Comparison of ENCODE assay signal across 19 cellular contexts in the genomic region with DNA sequence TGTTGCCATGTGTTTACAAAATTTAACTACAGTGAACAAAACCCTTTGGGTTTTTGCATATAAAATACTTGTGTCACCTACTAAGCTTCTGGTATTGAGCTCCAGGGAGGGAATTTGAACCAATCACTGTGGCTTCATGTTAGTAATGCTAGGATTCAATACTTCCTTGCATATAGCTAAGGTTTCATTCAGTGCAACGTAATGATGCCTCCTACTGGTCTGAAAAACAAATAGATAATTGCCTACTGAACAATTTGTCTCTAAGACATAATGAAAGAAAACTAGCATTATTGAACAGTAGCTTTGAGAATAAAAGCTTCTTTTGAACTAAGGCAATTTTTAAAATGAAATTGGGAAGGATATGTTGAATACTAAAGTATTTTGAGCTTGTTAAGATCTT.
DNase-seq lines count a peak whose midpoint lies in the region; ATAC-seq and TF ChIP-seq lines count a peak whose summit lies in the region.
"Had no signal": no experiment of that assay in that cellular context is flagged by ENCODE, and none has a peak within 500 bp of the region (broad histone marks: within the 10 kb centered on the region; RNA-seq: fewer than 3 reads in every experiment).

No MANE protein-coding gene starts in this region.

- no TSS peak for BruUV-seq in Panc1 (replicated peaks; lab: Mats Ljungman, UMichigan)

- no peak overlapping the region for H4K91ac ChIP-seq in H9 (ENCODE audit: insufficient read length, low read depth, low read length)

- no peak overlapping the region for H3K9ac ChIP-seq in H9 (ENCODE audit: extremely low read depth, insufficient read length, low read length)
- H3K9ac ChIP-seq: GM23248, parathyroid adenoma had no signal

- in situ Hi-C loops in Panc1 (cut with HindIII; ENCODE audit: low pct_unique_long_range_greater_than_20kb, low sequenced_read_pairs) = no loop called here

- CTCF ChIA-PET in Panc1 (lab: Charles Lee) = no interaction called here

- no peak overlapping the region for H2BK20ac ChIP-seq in H9 (ENCODE audit: low read depth, low read length, poor library complexity, severe bottlenecking)

- no peak overlapping the region for H3K4me3 Mint-ChIP-seq in H9
- H3K4me3 Mint-ChIP-seq: CD4-positive, CD25-positive, alpha-beta regulatory T cell; effector memory CD8-positive, alpha-beta T cell; stimulated activated naive B cell treated with anti-CD40 and anti-IgM and Interleukin-4, amounts not matched to agents 10 μg/mL and 1 μg/mL and 100 μg/mL, for 72 hours had no signal

- H3K14ac ChIP-seq in H9 (ENCODE audit: insufficient read depth, low read length) = no peak overlapping the region

- no peak overlapping the region for H2AFZ ChIP-seq in H9 (ENCODE audit: low read length)
- H2AFZ ChIP-seq: GM23248, parathyroid adenoma had no signal

- H3K56ac ChIP-seq in H9 (ENCODE audit: insufficient read length, low read depth, low read length) = no peak overlapping the region

- no peak overlapping the region for H3K27ac ChIP-seq in C4-2B
- H3K27ac ChIP-seq in H9 (ENCODE audit: insufficient read length, low read depth, low read length) = no peak overlapping the region
- no peak overlapping the region for H3K27ac ChIP-seq in Panc1 (ENCODE audit: low read length)
- H3K27ac ChIP-seq in effector memory CD4-positive, alpha-beta T cell (ENCODE audit: insufficient read depth, low read length, poor library complexity, severe bottlenecking) = no peak overlapping the region
- no peak overlapping the region for H3K27ac ChIP-seq in tibial artery
- H3K27ac ChIP-seq: ascending aorta, GM23248, lower lobe of right lung, parathyroid adenoma had no signal

- H3K27ac Mint-ChIP-seq in H9 = no peak overlapping the region
- H3K27ac Mint-ChIP-seq: effector memory CD8-positive, alpha-beta T cell; stimulated activated naive B cell treated with anti-CD40 and anti-IgM and Interleukin-4, amounts not matched to agents 10 μg/mL and 1 μg/mL and 100 μg/mL, for 72 hours had no signal

- H3K4me1 ChIP-seq in H9 (ENCODE audit: insufficient read depth, low read length) (no peaks in the 10 kb centered on the region), Panc1 (ENCODE audit: control insufficient read depth, insufficient read depth, low read length) (no peaks in the 10 kb centered on the region), tibial artery (no peaks in the 10 kb centered on the region)
- H3K4me1 ChIP-seq in effector memory CD4-positive, alpha-beta T cell (ENCODE audit: control insufficient read depth, insufficient read depth, low read length, poor library complexity, severe bottlenecking) = no peaks in the 10 kb centered on the region
- H3K4me1 ChIP-seq: ascending aorta, lower lobe of right lung, parathyroid adenoma had no signal

- H4K5ac ChIP-seq in H9 (ENCODE audit: insufficient read length, low read depth, low read length) = no peak overlapping the region

- TF ChIP-seq CTCF in C4-2B (conservative IDR thresholded peaks at IDR 0.05) (peak; percentile 78), H9 (conservative IDR thresholded peaks at IDR 0.05) (peak; percentile 69), Panc1 (IDR thresholded peaks at IDR 0.05) (peak; percentile 16; the same call in 1 of the 2 replicates), tibial artery (IDR thresholded peaks at IDR 0.05) (no peak)

- H3K4me3 ChIP-seq in Panc1 (ENCODE audit: low read depth in 2 of 2, low read length in 2 of 2) = no peak overlapping the region
- no peak overlapping the region for H3K4me3 ChIP-seq in effector memory CD4-positive, alpha-beta T cell (ENCODE audit: insufficient read depth, low read depth, low read length, poor library complexity, severe bottlenecking)
- H3K4me3 ChIP-seq in tibial artery = no peak overlapping the region
- H3K4me3 ChIP-seq: ascending aorta, GM23248, lower lobe of right lung had no signal

- no peaks in the 10 kb centered on the region for H3K23me2 ChIP-seq in H9 (ENCODE audit: insufficient read length, low read depth, low read length, poor library complexity, severe bottlenecking)

- H2BK5ac ChIP-seq in H9 (ENCODE audit: insufficient read length, low read length) = no peak overlapping the region

- DNase-seq in H9 = no peak
- DNase-seq in Panc1 (ENCODE audit: low read depth, low spot score) = no peak
- peak; percentile 8 for DNase-seq in iPS-NIHi11 (ENCODE audit: low spot score)
- DNase-seq in effector memory CD4-positive, alpha-beta T cell = no peak
- DNase-seq in erythroblast (lab: John Stamatoyannopoulos, UW) = no peak
- no peak for DNase-seq in middle frontal gyrus (ENCODE audit: extremely low spot score, low spot score)
- no peak for DNase-seq in tibial artery
- DNase-seq: activated CD4-positive, alpha-beta T cell treated with anti-CD3 and anti-CD28 coated beads for 1 hour; activated T-cell treated with anti-CD3 and anti-CD28 coated beads, Interleukin-2, amount 50 U/mL, for 48 hours; CD4-positive, CD25-positive, alpha-beta regulatory T cell; effector memory CD8-positive, alpha-beta T cell; GM23248; head of caudate nucleus; lower lobe of right lung; SHP77 treated with DMSO at 0.1 percent for 48 hours; stimulated activated naive B cell treated with anti-CD40 and anti-IgM and Interleukin-4, amounts not matched to agents 10 μg/mL and 1 μg/mL and 100 μg/mL, for 72 hours had no signal

- H3K4ac ChIP-seq in H9 (ENCODE audit: low read depth, low read length) = no peak overlapping the region

- no peaks in the 10 kb centered on the region for H4K20me1 ChIP-seq in H9 (ENCODE audit: control insufficient read depth, insufficient read depth, insufficient read length)

- H3K36me3 ChIP-seq in Panc1 (ENCODE audit: control insufficient read depth, insufficient read depth, low read length) (no peaks in the 10 kb centered on the region), tibial artery (no peaks in the 10 kb centered on the region)
- H3K36me3 ChIP-seq in effector memory CD4-positive, alpha-beta T cell (ENCODE audit: control insufficient read depth, insufficient read depth, low read length) = no peaks in the 10 kb centered on the region
- H3K36me3 ChIP-seq: ascending aorta, lower lobe of right lung had no signal

- H4K8ac ChIP-seq in H9 (replicated peaks; ENCODE audit: insufficient read length, low read depth, low read length) = no peak overlapping the region

- no peak for ATAC-seq in Panc1
- ATAC-seq: effector memory CD8-positive, alpha-beta T cell; lower lobe of right lung; stimulated activated naive B cell treated with anti-CD40 and anti-IgM and Interleukin-4, amounts not matched to agents 10 μg/mL and 1 μg/mL and 100 μg/mL, for 72 hours had no signal

- no peak overlapping the region for H2BK120ac ChIP-seq in H9 (ENCODE audit: low read depth, low read length, poor library complexity, severe bottlenecking)

- TF ChIP-seq POLR2A in erythroblast (IDR thresholded peaks at IDR 0.05; ENCODE audit: low read length) = no peak

- intact Hi-C loops in Panc1 (cut with micrococcal nuclease; ENCODE audit: unreplicated experiment) = loop anchor here (10.0 kb wide), 1 partner anchor 1702 kb away; no protein-coding TSS in a partner anchor
- intact Hi-C loops in tibial artery (cut with DNase I; ENCODE audit: low total_unique reads) = no loop called here

- no peak overlapping the region for H2BK15ac ChIP-seq in H9 (ENCODE audit: low read depth, low read length)

- H3K9me3 ChIP-seq in H9 (ENCODE audit: control insufficient read depth, low read depth, low read length) (no peaks in the 10 kb centered on the region), Panc1 (ENCODE audit: control insufficient read depth, insufficient read depth, low read depth, low read length) (no peaks in the 10 kb centered on the region), tibial artery (no peaks in the 10 kb centered on the region)
- H3K9me3 ChIP-seq in effector memory CD4-positive, alpha-beta T cell (ENCODE audit: control insufficient read depth, low read length) = no peaks in the 10 kb centered on the region
- H3K9me3 ChIP-seq: ascending aorta, lower lobe of right lung had no signal

- no peak overlapping the region for H3K23ac ChIP-seq in H9 (ENCODE audit: insufficient read length, low read depth, low read length)

- H2AK5ac ChIP-seq in H9 (ENCODE audit: insufficient read length, low read length) = no peak overlapping the region

- H3K27me3 Mint-ChIP-seq in H9 (ENCODE audit: low read depth) = no peaks in the 10 kb centered on the region
- H3K27me3 Mint-ChIP-seq: CD4-positive, CD25-positive, alpha-beta regulatory T cell; effector memory CD8-positive, alpha-beta T cell; stimulated activated naive B cell treated with anti-CD40 and anti-IgM and Interleukin-4, amounts not matched to agents 10 μg/mL and 1 μg/mL and 100 μg/mL, for 72 hours had no signal

- H3K27me3 ChIP-seq in H9 (ENCODE audit: insufficient read depth, low read length) (no peaks in the 10 kb centered on the region), Panc1 (ENCODE audit: control insufficient read depth, insufficient read depth, low read length) (no peaks in the 10 kb centered on the region), tibial artery (no peaks in the 10 kb centered on the region)
- no peaks in the 10 kb centered on the region for H3K27me3 ChIP-seq in effector memory CD4-positive, alpha-beta T cell (replicated peaks; ENCODE audit: control insufficient read depth, insufficient read depth, low read length, poor library complexity, severe bottlenecking)
- H3K27me3 ChIP-seq: ascending aorta had no signal

- no peaks in the 10 kb centered on the region for H3K79me1 ChIP-seq in H9 (ENCODE audit: insufficient read depth, low read depth, low read length, poor library complexity, severe bottlenecking)

- H3T11ph ChIP-seq in H9 (ENCODE audit: low read length) = no peak overlapping the region

- no peak overlapping the region for H3K18ac ChIP-seq in H9 (ENCODE audit: insufficient read length, low read depth, low read length)

- H3K9me3 Mint-ChIP-seq in H9 = peaks cover 0 to 1% of the 10 kb centered on the region in 2 experiments; a peak in 1 of 5 replicates
- H3K9me3 Mint-ChIP-seq: effector memory CD8-positive, alpha-beta T cell; stimulated activated naive B cell treated with anti-CD40 and anti-IgM and Interleukin-4, amounts not matched to agents 10 μg/mL and 1 μg/mL and 100 μg/mL, for 72 hours had no signal

- no peaks in the 10 kb centered on the region for H3K4me1 Mint-ChIP-seq in H9
- H3K4me1 Mint-ChIP-seq: CD4-positive, CD25-positive, alpha-beta regulatory T cell; stimulated activated naive B cell treated with anti-CD40 and anti-IgM and Interleukin-4, amounts not matched to agents 10 μg/mL and 1 μg/mL and 100 μg/mL, for 72 hours had no signal

- H3K4me2 ChIP-seq in H9 (ENCODE audit: insufficient read depth, insufficient read length, low read length) = no peak overlapping the region

- POLR2A ChIA-PET in Panc1 (lab: Charles Lee) = no interaction called here

- WGBS in H9 (ENCODE audit: extremely low coverage, insufficient read length, low lambda C conversion rate) = no CpG with 5 or more reads among the region's 1 CpG

- no peak overlapping the region for H2BK12ac ChIP-seq in H9 (ENCODE audit: insufficient read length, low read depth, low read length)

- H3K36me3 Mint-ChIP-seq in H9 (ENCODE audit: insufficient read depth in 1 of 3, low read depth in 3 of 3) = no peaks in the 10 kb centered on the region
- H3K36me3 Mint-ChIP-seq: CD4-positive, CD25-positive, alpha-beta regulatory T cell; stimulated activated naive B cell treated with anti-CD40 and anti-IgM and Interleukin-4, amounts not matched to agents 10 μg/mL and 1 μg/mL and 100 μg/mL, for 72 hours had no signal

- no peaks in the 10 kb centered on the region for H3K79me2 ChIP-seq in H9 (ENCODE audit: insufficient read depth, low read length)
- H3K79me2 ChIP-seq: parathyroid adenoma had no signal

Comparison
In these comparisons a context has a peak if more than half of its experiments do, and no peak if none do; other contexts are left out.
1. CTCF ChIP-seq: peak in C4-2B (single experiment), H9 (single experiment) and Panc1 (single experiment); none in tibial artery (0 of 2).